26 cellular contexts compared by ENCODE assay signal in genomic region chr6:20554326-20554725, GRCh38. TPM values are rescaled to one million over a fixed set of nuclear protein-coding genes. Genes with fewer than 3 reads are reported as not detected.
DNase-seq lines count a peak whose midpoint lies in the region; TF ChIP-seq lines count a peak whose summit lies in the region.
"Had no signal": no experiment of that assay in that cellular context is flagged by ENCODE, and none has a peak within 500 bp of the region (broad histone marks: within the 10 kb centered on the region; RNA-seq: fewer than 3 reads in every experiment).

No MANE protein-coding gene starts in this region.

- no peaks in the 10 kb centered on the region for H3K9me3 ChIP-seq in breast epithelium
- H3K9me3 ChIP-seq in subcutaneous abdominal adipose tissue (ENCODE audit: control insufficient read depth in 5 of 5, low read length in 5 of 5), result no peaks in the 10 kb centered on the region
- H3K9me3 ChIP-seq in effector memory CD4-positive, alpha-beta T cell (ENCODE audit: control insufficient read depth, low read length), result no peaks in the 10 kb centered on the region
- H3K9me3 ChIP-seq: BLaER1, HAP-1, SJSA1 had no signal

- BruUV-seq in MCF 10A (replicated peaks; lab: Mats Ljungman, UMichigan), result no TSS peak

- CTCF ChIA-PET in MCF 10A (lab: Yijun Ruan, JAX), result no interaction called here

- DNase-seq in MCF 10A (ENCODE audit: unreplicated experiment) (no peak), breast epithelium (ENCODE audit: low spot score in 2 of 2) (no peak), cardiac fibroblast (ENCODE audit: low read depth in 2 of 2) (peak; percentile 44 to 46), fibroblast of pulmonary artery (ENCODE audit: low read depth) (peak; percentile 34), 8988T (no peak), NCI-H345 (lab: John Stamatoyannopoulos, UW) (no peak)
- DNase-seq in effector memory CD4-positive, alpha-beta T cell, result no peak
- DNase-seq: CD4-positive, alpha-beta T cell; COR-L47; DMS53; GOT3; Karpas-422; MV-4-11; NCI-H1105; NCI-H1436 treated with DMSO at 0.1 percent for 48 hours; NCI-H1930; NCI-H2107; NCI-H526 treated with DMSO at 0.1 percent for 48 hours; Right ventricle myocardium superior; RPMI8226 had no signal

- no peak overlapping the region for H3K4me3 Mint-ChIP-seq in MCF 10A (ENCODE audit: unreplicated experiment)
- H3K4me3 Mint-ChIP-seq: CD4-positive, alpha-beta T cell had no signal

- POLR2A ChIA-PET in MCF 10A (lab: Yijun Ruan, JAX), result interaction anchor here (0.9 kb wide), 1 partner anchor 1039 kb away, joined by 3 read pairs; the partner anchor contains the start of gene SOX4

- no peaks in the 10 kb centered on the region for H3K9me3 Mint-ChIP-seq in MCF 10A (ENCODE audit: unreplicated experiment)
- H3K9me3 Mint-ChIP-seq: CD4-positive, alpha-beta T cell had no signal

- no peaks in the 10 kb centered on the region for H3K4me1 Mint-ChIP-seq in MCF 10A (ENCODE audit: insufficient read depth, unreplicated experiment)

- TF ChIP-seq CTCF in MCF 10A (IDR thresholded peaks at IDR 0.05; ENCODE audit: unreplicated experiment), result no peak
- TF ChIP-seq CTCF in breast epithelium (IDR thresholded peaks at IDR 0.05), result no peak
- TF ChIP-seq CTCF in cardiac fibroblast (IDR thresholded peaks at IDR 0.05; ENCODE audit: low read depth, low read length), result no peak
- no peak for TF ChIP-seq CTCF in fibroblast of pulmonary artery (IDR thresholded peaks at IDR 0.05; ENCODE audit: low read length, missing control alignments)

- H3K27ac ChIP-seq in breast epithelium (no peak overlapping the region), subcutaneous abdominal adipose tissue (ENCODE audit: low read depth, low read length) (peak overlapping the region; percentile 46)
- no peak overlapping the region for H3K27ac ChIP-seq in effector memory CD4-positive, alpha-beta T cell (ENCODE audit: insufficient read depth, low read length, poor library complexity, severe bottlenecking)
- H3K27ac ChIP-seq: 22Rv1, BLaER1, SJSA1 had no signal

- H3K4me3 ChIP-seq in breast epithelium (no peak overlapping the region), cardiac fibroblast (replicated peaks in 1 of 2; ENCODE audit: low read depth in 2 of 2, low read length in 2 of 2) (no peak overlapping the region), fibroblast of pulmonary artery (replicated peaks; ENCODE audit: low read depth, low read length) (no peak overlapping the region), subcutaneous abdominal adipose tissue (ENCODE audit: low read depth in 1 of 5, low read length in 5 of 5) (no peak overlapping the region)
- no peak overlapping the region for H3K4me3 ChIP-seq in effector memory CD4-positive, alpha-beta T cell (ENCODE audit: insufficient read depth, low read depth, low read length, poor library complexity, severe bottlenecking)
- H3K4me3 ChIP-seq: BLaER1, GM12878, HAP-1, SJSA1 had no signal

- H3K36me3 Mint-ChIP-seq in MCF 10A (ENCODE audit: insufficient read depth, unreplicated experiment), result peaks cover 31% of the 10 kb centered on the region

- H3K27me3 Mint-ChIP-seq in MCF 10A (ENCODE audit: insufficient read depth, unreplicated experiment), result no peaks in the 10 kb centered on the region
- H3K27me3 Mint-ChIP-seq: CD4-positive, alpha-beta T cell had no signal

- intact Hi-C loops in MCF 10A (cut with micrococcal nuclease), result no loop called here
- intact Hi-C loops in breast epithelium (cut with DNase I; ENCODE audit: low total_unique reads), result no loop called here

- no peaks in the 10 kb centered on the region for H3K27me3 ChIP-seq in breast epithelium
- no peaks in the 10 kb centered on the region for H3K27me3 ChIP-seq in subcutaneous abdominal adipose tissue (ENCODE audit: control insufficient read depth in 5 of 5, insufficient read depth in 4 of 5, low read length in 5 of 5)
- no peaks in the 10 kb centered on the region for H3K27me3 ChIP-seq in effector memory CD4-positive, alpha-beta T cell (replicated peaks; ENCODE audit: control insufficient read depth, insufficient read depth, low read length, poor library complexity, severe bottlenecking)
- H3K27me3 ChIP-seq: BLaER1, SJSA1 had no signal

- H3K9ac ChIP-seq in subcutaneous abdominal adipose tissue (ENCODE audit: low read length in 5 of 5), result no peak overlapping the region
- H3K9ac ChIP-seq: BLaER1 had no signal

- H3K36me3 ChIP-seq in breast epithelium (no peaks in the 10 kb centered on the region), subcutaneous abdominal adipose tissue (ENCODE audit: control insufficient read depth in 5 of 5, insufficient read depth in 5 of 5, low read length in 5 of 5) (peaks cover under 1 to 24% (median 9%) of the 10 kb centered on the region in 5 donors)
- H3K36me3 ChIP-seq in effector memory CD4-positive, alpha-beta T cell (ENCODE audit: control insufficient read depth, insufficient read depth, low read length), result peaks cover 8% of the 10 kb centered on the region

- H3K4me1 ChIP-seq in breast epithelium (no peaks in the 10 kb centered on the region), subcutaneous abdominal adipose tissue (ENCODE audit: control insufficient read depth in 5 of 5, insufficient read depth in 5 of 5, low read length in 5 of 5) (peaks cover 0 to 13% (median 0%) of the 10 kb centered on the region in 5 donors)
- H3K4me1 ChIP-seq in effector memory CD4-positive, alpha-beta T cell (ENCODE audit: control insufficient read depth, insufficient read depth, low read length, poor library complexity, severe bottlenecking), result no peaks in the 10 kb centered on the region
- H3K4me1 ChIP-seq: BLaER1, HAP-1, SJSA1 had no signal

- TF ChIP-seq POLR2A in breast epithelium (IDR thresholded peaks at IDR 0.05), result no peak

- H3K27ac Mint-ChIP-seq in MCF 10A (ENCODE audit: low read depth, unreplicated experiment), result peak overlapping the region; percentile 67
- H3K27ac Mint-ChIP-seq: CD4-positive, alpha-beta T cell had no signal

RNA-seq across cellular contexts. Expression of gene CDKAL1, which starts 20.1 kb away (rescaled TPM):
- 11.8 and 13.2 TPM in 2 replicates for total RNA-seq in MCF 10A (2022)
- total RNA-seq in breast epithelium, result 10 to 100 TPM; 13.0 to 27.2 (median 18.0) TPM

Comparison
In these comparisons a context has a peak if more than half of its experiments do, and no peak if none do; other contexts are left out.
1. DNase-seq: peak in cardiac fibroblast (2 of 2) and fibroblast of pulmonary artery (single experiment); none in MCF 10A (single experiment), breast epithelium (0 of 2), 8988T (single experiment), effector memory CD4-positive, alpha-beta T cell (0 of 3) and NCI-H345 (single experiment).